Comparison of ENCODE assay signal across 1 cellular context in the genomic region with DNA sequence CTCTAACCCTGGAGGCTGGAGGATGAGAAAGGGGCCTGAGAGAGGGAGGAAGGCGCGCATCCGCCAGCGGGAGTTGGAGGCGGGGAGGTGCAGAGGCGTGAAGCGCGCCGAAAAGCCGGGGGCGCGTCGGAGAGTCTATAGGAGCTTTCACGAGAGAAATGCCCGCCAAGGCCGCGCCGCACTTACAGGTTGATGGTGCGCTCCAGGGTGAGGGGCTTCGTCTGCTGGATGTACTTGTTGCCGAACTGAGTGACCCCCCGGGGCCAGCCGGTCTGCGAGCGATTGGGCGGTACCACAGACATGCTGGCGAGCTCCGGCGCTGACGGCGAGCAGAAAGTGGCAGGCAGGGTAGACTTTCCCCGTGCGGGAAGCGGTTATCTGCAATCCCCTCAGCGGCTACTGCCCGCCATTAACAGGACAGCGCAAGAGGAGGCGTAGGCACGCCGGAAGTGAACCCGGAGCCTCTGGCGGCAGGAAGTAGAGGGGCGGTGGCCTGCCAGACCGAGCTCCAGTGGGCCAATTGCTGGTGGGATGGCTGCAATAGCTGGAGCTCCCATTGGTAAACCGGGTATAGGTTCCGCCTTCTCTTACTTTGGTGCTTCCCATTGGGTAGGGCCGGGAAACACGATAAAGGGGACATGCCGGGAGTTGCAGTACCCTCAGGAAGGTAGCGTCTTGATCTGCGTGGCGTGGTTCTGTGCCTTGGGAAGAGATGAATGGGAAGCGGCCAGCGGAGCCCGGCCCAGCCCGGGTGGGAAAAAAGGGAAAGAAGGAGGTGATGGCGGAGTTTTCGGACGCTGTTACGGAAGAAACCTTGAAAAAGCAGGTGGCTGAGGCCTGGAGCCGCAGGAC.
A peak's percentile ranks its signal among the peaks of the same experiment; 100 is the strongest.
TF ChIP-seq lines count a peak whose summit lies in the region.

A gene (minus strand): TSS at position 432 of the 852 bp plus-strand sequence. CDS start 130 bp downstream, at position 302.
A gene (plus strand): TSS at position 654 of the 852 bp plus-strand sequence. CDS start 59 bp downstream, at position 713.

TF ChIP-seq in HepG2, 621 proteins besides CTCF, POLR2A, EP300 and RAD21 (continued from another document and continues in another):
- TF ChIP-seq, protein P1, sequence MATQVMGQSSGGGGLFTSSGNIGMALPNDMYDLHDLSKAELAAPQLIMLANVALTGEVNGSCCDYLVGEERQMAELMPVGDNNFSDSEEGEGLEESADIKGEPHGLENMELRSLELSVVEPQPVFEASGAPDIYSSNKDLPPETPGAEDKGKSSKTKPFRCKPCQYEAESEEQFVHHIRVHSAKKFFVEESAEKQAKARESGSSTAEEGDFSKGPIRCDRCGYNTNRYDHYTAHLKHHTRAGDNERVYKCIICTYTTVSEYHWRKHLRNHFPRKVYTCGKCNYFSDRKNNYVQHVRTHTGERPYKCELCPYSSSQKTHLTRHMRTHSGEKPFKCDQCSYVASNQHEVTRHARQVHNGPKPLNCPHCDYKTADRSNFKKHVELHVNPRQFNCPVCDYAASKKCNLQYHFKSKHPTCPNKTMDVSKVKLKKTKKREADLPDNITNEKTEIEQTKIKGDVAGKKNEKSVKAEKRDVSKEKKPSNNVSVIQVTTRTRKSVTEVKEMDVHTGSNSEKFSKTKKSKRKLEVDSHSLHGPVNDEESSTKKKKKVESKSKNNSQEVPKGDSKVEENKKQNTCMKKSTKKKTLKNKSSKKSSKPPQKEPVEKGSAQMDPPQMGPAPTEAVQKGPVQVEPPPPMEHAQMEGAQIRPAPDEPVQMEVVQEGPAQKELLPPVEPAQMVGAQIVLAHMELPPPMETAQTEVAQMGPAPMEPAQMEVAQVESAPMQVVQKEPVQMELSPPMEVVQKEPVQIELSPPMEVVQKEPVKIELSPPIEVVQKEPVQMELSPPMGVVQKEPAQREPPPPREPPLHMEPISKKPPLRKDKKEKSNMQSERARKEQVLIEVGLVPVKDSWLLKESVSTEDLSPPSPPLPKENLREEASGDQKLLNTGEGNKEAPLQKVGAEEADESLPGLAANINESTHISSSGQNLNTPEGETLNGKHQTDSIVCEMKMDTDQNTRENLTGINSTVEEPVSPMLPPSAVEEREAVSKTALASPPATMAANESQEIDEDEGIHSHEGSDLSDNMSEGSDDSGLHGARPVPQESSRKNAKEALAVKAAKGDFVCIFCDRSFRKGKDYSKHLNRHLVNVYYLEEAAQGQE (IDR thresholded peaks at IDR 0.05; ENCODE audit: borderline replicate concordance in 1 of 2, low read depth in 1 of 2, low read length in 2 of 2): 0 out of 4 replicates have a peak, but pooled peaks of 1 of the 2 experiments have one; percentile 31
- TF ChIP-seq, protein P2, sequence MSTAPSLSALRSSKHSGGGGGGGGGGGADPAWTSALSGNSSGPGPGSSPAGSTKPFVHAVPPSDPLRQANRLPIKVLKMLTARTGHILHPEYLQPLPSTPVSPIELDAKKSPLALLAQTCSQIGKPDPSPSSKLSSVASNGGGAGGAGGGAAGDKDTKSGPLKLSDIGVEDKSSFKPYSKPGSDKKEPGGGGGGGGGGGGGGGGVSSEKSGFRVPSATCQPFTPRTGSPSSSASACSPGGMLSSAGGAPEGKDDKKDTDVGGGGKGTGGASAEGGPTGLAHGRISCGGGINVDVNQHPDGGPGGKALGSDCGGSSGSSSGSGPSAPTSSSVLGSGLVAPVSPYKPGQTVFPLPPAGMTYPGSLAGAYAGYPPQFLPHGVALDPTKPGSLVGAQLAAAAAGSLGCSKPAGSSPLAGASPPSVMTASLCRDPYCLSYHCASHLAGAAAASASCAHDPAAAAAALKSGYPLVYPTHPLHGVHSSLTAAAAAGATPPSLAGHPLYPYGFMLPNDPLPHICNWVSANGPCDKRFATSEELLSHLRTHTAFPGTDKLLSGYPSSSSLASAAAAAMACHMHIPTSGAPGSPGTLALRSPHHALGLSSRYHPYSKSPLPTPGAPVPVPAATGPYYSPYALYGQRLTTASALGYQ (CRISPR knock-in tag; IDR thresholded peaks at IDR 0.05): 0 out of 2 replicates have a peak, but pooled peaks have one; percentile 66
- TF ChIP-seq SMAD1 (CRISPR knock-in tag; IDR thresholded peaks at IDR 0.05; ENCODE audit: borderline replicate concordance, low read depth) (peak; percentile 42; the same call in 1 of the 2 replicates), CEBPB (IDR thresholded peaks at IDR 0.05; ENCODE audit: borderline replicate concordance, low read depth, low read length) (peak; percentile 74; the same call in 1 of the 2 replicates), RCOR2 (CRISPR knock-in tag; IDR thresholded peaks at IDR 0.05) (no peak), ZNF30 (CRISPR knock-in tag; IDR thresholded peaks at IDR 0.05) (no peak; the same call in 1 of the 2 replicates), REL (CRISPR knock-in tag; conservative IDR thresholded peaks at IDR 0.05) (no peak), ZNF678 (CRISPR knock-in tag; IDR thresholded peaks at IDR 0.05) (0 out of 2 replicates have a peak, but pooled peaks have one; percentile 5), ARHGAP35 (CRISPR knock-in tag; IDR thresholded peaks at IDR 0.05; ENCODE audit: borderline replicate concordance) (peak; percentile 58; the same call in 1 of the 2 replicates), SNAI1 (CRISPR knock-in tag; IDR thresholded peaks at IDR 0.05; ENCODE audit: borderline replicate concordance) (peak; percentile 9; the same call in 1 of the 2 replicates), DPF2 (CRISPR knock-in tag; IDR thresholded peaks at IDR 0.05; ENCODE audit: borderline replicate concordance, low read depth) (no peak), THYN1 (CRISPR knock-in tag; IDR thresholded peaks at IDR 0.05; ENCODE audit: borderline replicate concordance, low read depth) (no peak), ZNF672 (CRISPR knock-in tag; IDR thresholded peaks at IDR 0.05) (no peak), RAD51 (IDR thresholded peaks at IDR 0.05; ENCODE audit: borderline replicate concordance) (no peak), ZNF674 (CRISPR knock-in tag; IDR thresholded peaks at IDR 0.05; ENCODE audit: low read depth) (no peak), PPARG (CRISPR knock-in tag; conservative IDR thresholded peaks at IDR 0.05) (no peak; the same call in 1 of the 2 replicates), ZSCAN9 (CRISPR knock-in tag; IDR thresholded peaks at IDR 0.05; ENCODE audit: borderline replicate concordance) (peak; percentile 77), ZNF160 (CRISPR knock-in tag; IDR thresholded peaks at IDR 0.05) (peak; percentile 66), SKI (IDR thresholded peaks at IDR 0.05; ENCODE audit: partially characterized antibody) (no peak), TAF1 (CRISPR knock-in tag; IDR thresholded peaks at IDR 0.05) (peak; percentile 89), MAFK (conservative IDR thresholded peaks at IDR 0.05 in 1 of 2, IDR thresholded peaks at IDR 0.05 in 1 of 2; ENCODE audit: low read length in 2 of 2) (no peak), PHF5A (CRISPR knock-in tag; IDR thresholded peaks at IDR 0.05; ENCODE audit: low read depth, unreplicated experiment) (no peak), KAT7 (CRISPR knock-in tag; IDR thresholded peaks at IDR 0.05; ENCODE audit: borderline replicate concordance) (peak; percentile 92; the same call in 1 of the 2 replicates), ZNF7 (CRISPR knock-in tag; IDR thresholded peaks at IDR 0.05) (no peak)
- TF ChIP-seq, protein P3, sequence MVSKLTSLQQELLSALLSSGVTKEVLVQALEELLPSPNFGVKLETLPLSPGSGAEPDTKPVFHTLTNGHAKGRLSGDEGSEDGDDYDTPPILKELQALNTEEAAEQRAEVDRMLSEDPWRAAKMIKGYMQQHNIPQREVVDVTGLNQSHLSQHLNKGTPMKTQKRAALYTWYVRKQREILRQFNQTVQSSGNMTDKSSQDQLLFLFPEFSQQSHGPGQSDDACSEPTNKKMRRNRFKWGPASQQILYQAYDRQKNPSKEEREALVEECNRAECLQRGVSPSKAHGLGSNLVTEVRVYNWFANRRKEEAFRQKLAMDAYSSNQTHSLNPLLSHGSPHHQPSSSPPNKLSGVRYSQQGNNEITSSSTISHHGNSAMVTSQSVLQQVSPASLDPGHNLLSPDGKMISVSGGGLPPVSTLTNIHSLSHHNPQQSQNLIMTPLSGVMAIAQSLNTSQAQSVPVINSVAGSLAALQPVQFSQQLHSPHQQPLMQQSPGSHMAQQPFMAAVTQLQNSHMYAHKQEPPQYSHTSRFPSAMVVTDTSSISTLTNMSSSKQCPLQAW (CRISPR knock-in tag; IDR thresholded peaks at IDR 0.05): peak; percentile 82
- TF ChIP-seq, protein P4, sequence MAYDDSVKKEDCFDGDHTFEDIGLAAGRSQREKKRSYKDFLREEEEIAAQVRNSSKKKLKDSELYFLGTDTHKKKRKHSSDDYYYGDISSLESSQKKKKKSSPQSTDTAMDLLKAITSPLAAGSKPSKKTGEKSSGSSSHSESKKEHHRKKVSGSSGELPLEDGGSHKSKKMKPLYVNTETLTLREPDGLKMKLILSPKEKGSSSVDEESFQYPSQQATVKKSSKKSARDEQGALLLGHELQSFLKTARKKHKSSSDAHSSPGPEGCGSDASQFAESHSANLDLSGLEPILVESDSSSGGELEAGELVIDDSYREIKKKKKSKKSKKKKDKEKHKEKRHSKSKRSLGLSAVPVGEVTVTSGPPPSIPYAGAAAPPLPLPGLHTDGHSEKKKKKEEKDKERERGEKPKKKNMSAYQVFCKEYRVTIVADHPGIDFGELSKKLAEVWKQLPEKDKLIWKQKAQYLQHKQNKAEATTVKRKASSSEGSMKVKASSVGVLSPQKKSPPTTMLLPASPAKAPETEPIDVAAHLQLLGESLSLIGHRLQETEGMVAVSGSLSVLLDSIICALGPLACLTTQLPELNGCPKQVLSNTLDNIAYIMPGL (CRISPR knock-in tag; IDR thresholded peaks at IDR 0.05; ENCODE audit: borderline replicate concordance in 1 of 2, low read depth in 1 of 2): peak in 1 of 2 experiments; percentile 69; a peak in 2 of 4 replicates
- TF ChIP-seq, protein P5, sequence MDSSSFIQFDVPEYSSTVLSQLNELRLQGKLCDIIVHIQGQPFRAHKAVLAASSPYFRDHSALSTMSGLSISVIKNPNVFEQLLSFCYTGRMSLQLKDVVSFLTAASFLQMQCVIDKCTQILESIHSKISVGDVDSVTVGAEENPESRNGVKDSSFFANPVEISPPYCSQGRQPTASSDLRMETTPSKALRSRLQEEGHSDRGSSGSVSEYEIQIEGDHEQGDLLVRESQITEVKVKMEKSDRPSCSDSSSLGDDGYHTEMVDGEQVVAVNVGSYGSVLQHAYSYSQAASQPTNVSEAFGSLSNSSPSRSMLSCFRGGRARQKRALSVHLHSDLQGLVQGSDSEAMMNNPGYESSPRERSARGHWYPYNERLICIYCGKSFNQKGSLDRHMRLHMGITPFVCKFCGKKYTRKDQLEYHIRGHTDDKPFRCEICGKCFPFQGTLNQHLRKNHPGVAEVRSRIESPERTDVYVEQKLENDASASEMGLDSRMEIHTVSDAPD (CRISPR knock-in tag; IDR thresholded peaks at IDR 0.05): no peak
- TF ChIP-seq, protein P6, sequence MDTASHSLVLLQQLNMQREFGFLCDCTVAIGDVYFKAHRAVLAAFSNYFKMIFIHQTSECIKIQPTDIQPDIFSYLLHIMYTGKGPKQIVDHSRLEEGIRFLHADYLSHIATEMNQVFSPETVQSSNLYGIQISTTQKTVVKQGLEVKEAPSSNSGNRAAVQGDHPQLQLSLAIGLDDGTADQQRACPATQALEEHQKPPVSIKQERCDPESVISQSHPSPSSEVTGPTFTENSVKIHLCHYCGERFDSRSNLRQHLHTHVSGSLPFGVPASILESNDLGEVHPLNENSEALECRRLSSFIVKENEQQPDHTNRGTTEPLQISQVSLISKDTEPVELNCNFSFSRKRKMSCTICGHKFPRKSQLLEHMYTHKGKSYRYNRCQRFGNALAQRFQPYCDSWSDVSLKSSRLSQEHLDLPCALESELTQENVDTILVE (CRISPR knock-in tag; IDR thresholded peaks at IDR 0.05): peak; percentile 17; the same call in 1 of the 2 replicates
- TF ChIP-seq, protein P7, sequence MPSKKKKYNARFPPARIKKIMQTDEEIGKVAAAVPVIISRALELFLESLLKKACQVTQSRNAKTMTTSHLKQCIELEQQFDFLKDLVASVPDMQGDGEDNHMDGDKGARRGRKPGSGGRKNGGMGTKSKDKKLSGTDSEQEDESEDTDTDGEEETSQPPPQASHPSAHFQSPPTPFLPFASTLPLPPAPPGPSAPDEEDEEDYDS (CRISPR knock-in tag; IDR thresholded peaks at IDR 0.05): peak; percentile 90; the same call in 1 of the 2 replicates
- TF ChIP-seq, protein P8, sequence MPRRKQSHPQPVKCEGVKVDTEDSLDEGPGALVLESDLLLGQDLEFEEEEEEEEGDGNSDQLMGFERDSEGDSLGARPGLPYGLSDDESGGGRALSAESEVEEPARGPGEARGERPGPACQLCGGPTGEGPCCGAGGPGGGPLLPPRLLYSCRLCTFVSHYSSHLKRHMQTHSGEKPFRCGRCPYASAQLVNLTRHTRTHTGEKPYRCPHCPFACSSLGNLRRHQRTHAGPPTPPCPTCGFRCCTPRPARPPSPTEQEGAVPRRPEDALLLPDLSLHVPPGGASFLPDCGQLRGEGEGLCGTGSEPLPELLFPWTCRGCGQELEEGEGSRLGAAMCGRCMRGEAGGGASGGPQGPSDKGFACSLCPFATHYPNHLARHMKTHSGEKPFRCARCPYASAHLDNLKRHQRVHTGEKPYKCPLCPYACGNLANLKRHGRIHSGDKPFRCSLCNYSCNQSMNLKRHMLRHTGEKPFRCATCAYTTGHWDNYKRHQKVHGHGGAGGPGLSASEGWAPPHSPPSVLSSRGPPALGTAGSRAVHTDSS (CRISPR knock-in tag; conservative IDR thresholded peaks at IDR 0.05): 0 out of 2 replicates have a peak, but pooled peaks have one; percentile 40
- TF ChIP-seq, protein P9, sequence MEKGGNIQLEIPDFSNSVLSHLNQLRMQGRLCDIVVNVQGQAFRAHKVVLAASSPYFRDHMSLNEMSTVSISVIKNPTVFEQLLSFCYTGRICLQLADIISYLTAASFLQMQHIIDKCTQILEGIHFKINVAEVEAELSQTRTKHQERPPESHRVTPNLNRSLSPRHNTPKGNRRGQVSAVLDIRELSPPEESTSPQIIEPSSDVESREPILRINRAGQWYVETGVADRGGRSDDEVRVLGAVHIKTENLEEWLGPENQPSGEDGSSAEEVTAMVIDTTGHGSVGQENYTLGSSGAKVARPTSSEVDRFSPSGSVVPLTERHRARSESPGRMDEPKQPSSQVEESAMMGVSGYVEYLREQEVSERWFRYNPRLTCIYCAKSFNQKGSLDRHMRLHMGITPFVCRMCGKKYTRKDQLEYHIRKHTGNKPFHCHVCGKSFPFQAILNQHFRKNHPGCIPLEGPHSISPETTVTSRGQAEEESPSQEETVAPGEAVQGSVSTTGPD (CRISPR knock-in tag; IDR thresholded peaks at IDR 0.05): no peak; the same call in 1 of the 2 replicates
- TF ChIP-seq, protein P10, sequence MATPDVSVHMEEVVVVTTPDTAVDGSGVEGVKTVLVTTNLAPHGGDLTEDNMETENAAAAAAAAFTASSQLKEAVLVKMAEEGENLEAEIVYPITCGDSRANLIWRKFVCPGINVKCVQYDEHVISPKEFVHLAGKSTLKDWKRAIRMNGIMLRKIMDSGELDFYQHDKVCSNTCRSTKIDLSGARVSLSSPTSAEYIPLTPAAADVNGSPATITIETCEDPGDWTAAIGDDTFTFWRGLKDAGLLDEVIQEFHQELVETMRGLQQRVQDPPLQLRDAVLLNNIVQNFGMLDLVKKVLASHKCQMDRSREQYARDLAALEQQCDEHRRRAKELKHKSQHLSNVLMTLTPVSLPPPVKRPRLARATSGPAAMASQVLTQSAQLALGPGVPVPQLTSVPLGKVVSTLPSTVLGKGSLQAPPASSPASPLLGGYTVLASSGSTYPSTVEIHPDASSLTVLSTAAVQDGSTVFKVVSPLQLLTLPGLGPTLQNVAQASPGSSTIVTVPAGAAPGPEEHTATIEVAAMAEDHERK (CRISPR knock-in tag; IDR thresholded peaks at IDR 0.05; ENCODE audit: low read depth): peak; percentile 79
